ENCODE assay signal across 1 cellular context in genomic region chr22:49600452-49600847, GRCh38.
TF ChIP-seq lines count a peak whose summit lies in the region.

No MANE protein-coding gene starts in this region.

TF ChIP-seq in GM23338, 12 proteins besides CTCF, POLR2A, EP300 and RAD21 (continued from another document):
- no peak for TF ChIP-seq ZNF462 (CRISPR knock-in tag; IDR thresholded peaks at IDR 0.05)
- TF ChIP-seq EZH2 (IDR thresholded peaks at IDR 0.05; ENCODE audit: low read depth, unreplicated experiment) = no peak
- TF ChIP-seq JUNB (IDR thresholded peaks at IDR 0.05; ENCODE audit: unreplicated experiment) = no peak
- no peak for TF ChIP-seq POLR2AphosphoS5 (IDR thresholded peaks at IDR 0.05; ENCODE audit: low read depth)
